7 cellular contexts compared by ENCODE assay signal in genomic region chr21:13980115-13980662, GRCh38.
DNase-seq lines count a peak whose midpoint lies in the region; ATAC-seq lines count a peak whose summit lies in the region.
"Not testable (repeated sequence)": the region's sequence is repeated elsewhere in the genome, so short reads cannot be mapped to it uniquely, and the experiment has no call there.

No MANE protein-coding gene starts in this region.

- peak overlapping the region; percentile 57 for H3K4me3 Mint-ChIP-seq in T-helper 17 cell
- H3K4me3 Mint-ChIP-seq in activated naive CD8-positive, alpha-beta T cell treated with anti-CD3 and anti-CD28 coated beads for 36 hours: peak overlapping the region; percentile 84

- H3K27me3 ChIP-seq in right cardiac atrium (ENCODE audit: control insufficient read depth, insufficient read depth): not testable (repeated sequence)

- intact Hi-C loops in right cardiac atrium (cut with DNase I): not testable (repeated sequence)

- H3K4me1 ChIP-seq in right cardiac atrium (ENCODE audit: control insufficient read depth, insufficient read depth, low read length): not testable (repeated sequence)

- peak overlapping the region; percentile 9 for H3K27ac Mint-ChIP-seq in T-helper 17 cell
- H3K27ac Mint-ChIP-seq in activated naive CD8-positive, alpha-beta T cell treated with anti-CD3 and anti-CD28 coated beads for 36 hours: peak overlapping the region; percentile 63

- not testable (repeated sequence) for H3K4me1 Mint-ChIP-seq in T-helper 17 cell; activated naive CD8-positive, alpha-beta T cell treated with anti-CD3 and anti-CD28 coated beads for 36 hours

- DNase-seq in NCI-H1105 (lab: John Stamatoyannopoulos, UW): peak; percentile 76
- DNase-seq in T-helper 17 cell: peak in 2 of 3 donors; percentile 21 to 34
- DNase-seq in activated naive CD8-positive, alpha-beta T cell treated with anti-CD3 and anti-CD28 coated beads for 36 hours: peak; percentile 79
- DNase-seq in right cardiac atrium: peak; percentile 84 to 90 (median 84)
- peak; percentile 32 to 49 for DNase-seq in stimulated activated CD4-positive, alpha-beta T cell treated with anti-CD3 and anti-CD28 coated beads, Interleukin-12 subunit alpha, Interleukin-12 subunit beta, amount 100 ng/mL, for 24 hours (ENCODE audit: low read depth in 2 of 2)

- not testable (repeated sequence) for H3K36me3 Mint-ChIP-seq in T-helper 17 cell (ENCODE audit: low read depth); activated naive CD8-positive, alpha-beta T cell treated with anti-CD3 and anti-CD28 coated beads for 36 hours

- ATAC-seq in GM18519 (IDR thresholded peaks at IDR 0.05; ENCODE audit: low FRiP score, unreplicated experiment) (peak; percentile 96), HG02840 (IDR thresholded peaks at IDR 0.05; ENCODE audit: low FRiP score, unreplicated experiment) (peak; percentile 85), T-helper 17 cell (peak; percentile 95), right cardiac atrium (peak; percentile 92 to 96)

- not testable (repeated sequence) for H3K9me3 ChIP-seq in T-helper 17 cell (ENCODE audit: control insufficient read depth, low read length, poor library complexity, severe bottlenecking); right cardiac atrium (ENCODE audit: control insufficient read depth, low read length)

- not testable (repeated sequence) for H3K9me3 Mint-ChIP-seq in activated naive CD8-positive, alpha-beta T cell treated with anti-CD3 and anti-CD28 coated beads for 36 hours

- H3K27ac ChIP-seq in right cardiac atrium (ENCODE audit: low read length): not testable (repeated sequence)

- H3K4me3 ChIP-seq in right cardiac atrium (ENCODE audit: low read length): not testable (repeated sequence)

- H3K27me3 Mint-ChIP-seq in T-helper 17 cell; activated naive CD8-positive, alpha-beta T cell treated with anti-CD3 and anti-CD28 coated beads for 36 hours: not testable (repeated sequence)

- WGBS in right cardiac atrium: 67% methylated on average over 39 of the region's 42 CpGs

Comparison
In these comparisons a context has a peak if more than half of its experiments do, and no peak if none do; other contexts are left out.
1. DNase-seq: peak in every context shown above with its lines; median percentile 84 in right cardiac atrium; 79 in activated naive CD8-positive, alpha-beta T cell treated with anti-CD3 and anti-CD28 coated beads for 36 hours; 76 in NCI-H1105; 40 in stimulated activated CD4-positive, alpha-beta T cell treated with anti-CD3 and anti-CD28 coated beads, Interleukin-12 subunit alpha, Interleukin-12 subunit beta, amount 100 ng/mL, for 24 hours; 28 in T-helper 17 cell.